3 cellular contexts compared by ENCODE assay signal in the genomic region with DNA sequence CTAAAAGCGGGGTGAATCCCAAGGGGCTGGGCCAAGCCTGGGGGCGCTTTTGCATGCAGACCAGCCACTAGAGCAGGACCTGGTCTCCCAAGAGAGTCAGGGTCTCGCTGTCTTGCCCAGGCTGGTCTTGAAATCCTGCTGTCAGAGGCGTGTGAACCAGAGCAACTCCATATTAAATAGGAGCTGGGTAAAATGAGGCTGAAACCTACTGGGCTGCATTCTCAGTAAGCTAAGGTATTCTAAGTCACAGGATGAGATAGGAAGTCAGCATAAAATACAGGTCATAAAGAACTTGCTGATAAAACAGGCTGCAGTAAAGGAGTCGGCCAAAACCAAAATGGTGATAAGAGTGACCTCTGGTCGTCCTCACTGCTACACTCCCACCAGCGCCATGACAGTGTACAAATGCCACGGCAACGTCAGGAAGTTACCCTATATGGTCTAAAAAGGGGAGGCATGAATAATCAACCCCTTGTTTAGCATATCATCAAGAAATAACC.
TF ChIP-seq lines count a peak whose summit lies in the region.

No MANE protein-coding gene starts in this region.

TF ChIP-seq in GM23338, 12 proteins besides CTCF, POLR2A, EP300 and RAD21:
- no peak for TF ChIP-seq JUNB (IDR thresholded peaks at IDR 0.05; ENCODE audit: unreplicated experiment)
- TF ChIP-seq, protein P1, sequence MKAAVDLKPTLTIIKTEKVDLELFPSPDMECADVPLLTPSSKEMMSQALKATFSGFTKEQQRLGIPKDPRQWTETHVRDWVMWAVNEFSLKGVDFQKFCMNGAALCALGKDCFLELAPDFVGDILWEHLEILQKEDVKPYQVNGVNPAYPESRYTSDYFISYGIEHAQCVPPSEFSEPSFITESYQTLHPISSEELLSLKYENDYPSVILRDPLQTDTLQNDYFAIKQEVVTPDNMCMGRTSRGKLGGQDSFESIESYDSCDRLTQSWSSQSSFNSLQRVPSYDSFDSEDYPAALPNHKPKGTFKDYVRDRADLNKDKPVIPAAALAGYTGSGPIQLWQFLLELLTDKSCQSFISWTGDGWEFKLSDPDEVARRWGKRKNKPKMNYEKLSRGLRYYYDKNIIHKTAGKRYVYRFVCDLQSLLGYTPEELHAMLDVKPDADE (IDR thresholded peaks at IDR 0.05): no peak
- TF ChIP-seq ZNF331 (CRISPR knock-in tag; IDR thresholded peaks at IDR 0.05; ENCODE audit: low read depth): no peak
- no peak for TF ChIP-seq EZH2 (IDR thresholded peaks at IDR 0.05; ENCODE audit: low read depth, unreplicated experiment)
- TF ChIP-seq POLR2AphosphoS5 (IDR thresholded peaks at IDR 0.05; ENCODE audit: low read depth): no peak

TF ChIP-seq in K562, 482 proteins besides CTCF, POLR2A, EP300 and RAD21 (continues in another document):
- TF ChIP-seq, protein P2, sequence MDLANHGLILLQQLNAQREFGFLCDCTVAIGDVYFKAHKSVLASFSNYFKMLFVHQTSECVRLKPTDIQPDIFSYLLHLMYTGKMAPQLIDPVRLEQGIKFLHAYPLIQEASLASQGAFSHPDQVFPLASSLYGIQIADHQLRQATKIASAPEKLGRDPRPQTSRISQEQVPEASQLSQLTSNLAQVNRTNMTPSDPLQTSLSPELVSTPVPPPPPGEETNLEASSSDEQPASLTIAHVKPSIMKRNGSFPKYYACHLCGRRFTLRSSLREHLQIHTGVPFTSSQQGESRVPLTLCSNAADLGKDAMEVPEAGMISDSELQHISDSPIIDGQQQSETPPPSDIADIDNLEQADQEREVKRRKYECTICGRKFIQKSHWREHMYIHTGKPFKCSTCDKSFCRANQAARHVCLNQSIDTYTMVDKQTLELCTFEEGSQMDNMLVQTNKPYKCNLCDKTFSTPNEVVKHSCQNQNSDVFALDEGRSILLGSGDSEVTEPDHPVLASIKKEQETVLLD (IDR thresholded peaks at IDR 0.05): no peak
- TF ChIP-seq NR2C2 (CRISPR knock-in tag; IDR thresholded peaks at IDR 0.05): no peak
- TF ChIP-seq NR2C2 (tag; IDR thresholded peaks at IDR 0.05): peak; percentile 87
- peak; percentile 94 for TF ChIP-seq E2F3 (CRISPR knock-in tag; IDR thresholded peaks at IDR 0.05)
- no peak for TF ChIP-seq FOXM1 (IDR thresholded peaks at IDR 0.05; ENCODE audit: low read depth)
- no peak for TF ChIP-seq FOXM1 (CRISPR knock-in tag; IDR thresholded peaks at IDR 0.05; ENCODE audit: low read depth)
- TF ChIP-seq PPARD (CRISPR knock-in tag; IDR thresholded peaks at IDR 0.05): 0 out of 2 replicates have a peak, but pooled peaks have one; percentile 63
- TF ChIP-seq, protein P3, sequence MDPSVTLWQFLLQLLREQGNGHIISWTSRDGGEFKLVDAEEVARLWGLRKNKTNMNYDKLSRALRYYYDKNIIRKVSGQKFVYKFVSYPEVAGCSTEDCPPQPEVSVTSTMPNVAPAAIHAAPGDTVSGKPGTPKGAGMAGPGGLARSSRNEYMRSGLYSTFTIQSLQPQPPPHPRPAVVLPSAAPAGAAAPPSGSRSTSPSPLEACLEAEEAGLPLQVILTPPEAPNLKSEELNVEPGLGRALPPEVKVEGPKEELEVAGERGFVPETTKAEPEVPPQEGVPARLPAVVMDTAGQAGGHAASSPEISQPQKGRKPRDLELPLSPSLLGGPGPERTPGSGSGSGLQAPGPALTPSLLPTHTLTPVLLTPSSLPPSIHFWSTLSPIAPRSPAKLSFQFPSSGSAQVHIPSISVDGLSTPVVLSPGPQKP (CRISPR knock-in tag; IDR thresholded peaks at IDR 0.05): no peak
- peak; percentile 62 to 64; a peak in 3 of 4 replicates for TF ChIP-seq FOXK2 (conservative IDR thresholded peaks at IDR 0.05 in 1 of 2, IDR thresholded peaks at IDR 0.05 in 1 of 2; ENCODE audit: low read depth in 2 of 2)
- no peak for TF ChIP-seq CEBPB (tag; IDR thresholded peaks at IDR 0.05)
- TF ChIP-seq GATAD2B (IDR thresholded peaks at IDR 0.05; ENCODE audit: borderline replicate concordance): no peak; the same call in 1 of the 2 replicates
- TF ChIP-seq MECOM (CRISPR knock-in tag; IDR thresholded peaks at IDR 0.05): peak; percentile 92
- TF ChIP-seq ELF4 (CRISPR knock-in tag; IDR thresholded peaks at IDR 0.05): peak; percentile 65; the same call in 1 of the 2 replicates
- TF ChIP-seq, protein P4, sequence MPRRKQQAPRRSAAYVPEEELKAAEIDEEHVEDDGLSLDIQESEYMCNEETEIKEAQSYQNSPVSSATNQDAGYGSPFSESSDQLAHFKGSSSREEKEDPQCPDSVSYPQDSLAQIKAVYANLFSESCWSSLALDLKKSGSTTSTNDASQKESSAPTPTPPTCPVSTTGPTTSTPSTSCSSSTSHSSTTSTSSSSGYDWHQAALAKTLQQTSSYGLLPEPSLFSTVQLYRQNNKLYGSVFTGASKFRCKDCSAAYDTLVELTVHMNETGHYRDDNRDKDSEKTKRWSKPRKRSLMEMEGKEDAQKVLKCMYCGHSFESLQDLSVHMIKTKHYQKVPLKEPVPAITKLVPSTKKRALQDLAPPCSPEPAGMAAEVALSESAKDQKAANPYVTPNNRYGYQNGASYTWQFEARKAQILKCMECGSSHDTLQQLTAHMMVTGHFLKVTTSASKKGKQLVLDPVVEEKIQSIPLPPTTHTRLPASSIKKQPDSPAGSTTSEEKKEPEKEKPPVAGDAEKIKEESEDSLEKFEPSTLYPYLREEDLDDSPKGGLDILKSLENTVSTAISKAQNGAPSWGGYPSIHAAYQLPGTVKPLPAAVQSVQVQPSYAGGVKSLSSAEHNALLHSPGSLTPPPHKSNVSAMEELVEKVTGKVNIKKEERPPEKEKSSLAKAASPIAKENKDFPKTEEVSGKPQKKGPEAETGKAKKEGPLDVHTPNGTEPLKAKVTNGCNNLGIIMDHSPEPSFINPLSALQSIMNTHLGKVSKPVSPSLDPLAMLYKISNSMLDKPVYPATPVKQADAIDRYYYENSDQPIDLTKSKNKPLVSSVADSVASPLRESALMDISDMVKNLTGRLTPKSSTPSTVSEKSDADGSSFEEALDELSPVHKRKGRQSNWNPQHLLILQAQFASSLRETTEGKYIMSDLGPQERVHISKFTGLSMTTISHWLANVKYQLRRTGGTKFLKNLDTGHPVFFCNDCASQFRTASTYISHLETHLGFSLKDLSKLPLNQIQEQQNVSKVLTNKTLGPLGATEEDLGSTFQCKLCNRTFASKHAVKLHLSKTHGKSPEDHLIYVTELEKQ (CRISPR knock-in tag; IDR thresholded peaks at IDR 0.05): peak; percentile 94
- TF ChIP-seq GTF2A2 (tag; IDR thresholded peaks at IDR 0.05): peak; percentile 86
- TF ChIP-seq BCL6 (CRISPR knock-in tag; IDR thresholded peaks at IDR 0.05): peak; percentile 90
- TF ChIP-seq TOE1 (IDR thresholded peaks at IDR 0.05; ENCODE audit: borderline replicate concordance): no peak
- no peak for TF ChIP-seq TOE1 (CRISPR knock-in tag; IDR thresholded peaks at IDR 0.05; ENCODE audit: borderline replicate concordance, low read depth)

TF ChIP-seq in neural cell, 6 proteins besides CTCF, POLR2A, EP300 and RAD21:
- TF ChIP-seq TAF1 (IDR thresholded peaks at IDR 0.05; ENCODE audit: low read depth) (no peak), SMC3 (conservative IDR thresholded peaks at IDR 0.05; ENCODE audit: poor library complexity) (no peak), MXI1 (conservative IDR thresholded peaks at IDR 0.05; ENCODE audit: poor library complexity, severe bottlenecking) (no peak), POLR2AphosphoS5 (IDR thresholded peaks at IDR 0.05) (no peak), EZH2 (IDR thresholded peaks at IDR 0.05; ENCODE audit: borderline replicate concordance, insufficient read depth, low read length, poor library complexity, severe bottlenecking) (no peak)
- TF ChIP-seq, protein P5, sequence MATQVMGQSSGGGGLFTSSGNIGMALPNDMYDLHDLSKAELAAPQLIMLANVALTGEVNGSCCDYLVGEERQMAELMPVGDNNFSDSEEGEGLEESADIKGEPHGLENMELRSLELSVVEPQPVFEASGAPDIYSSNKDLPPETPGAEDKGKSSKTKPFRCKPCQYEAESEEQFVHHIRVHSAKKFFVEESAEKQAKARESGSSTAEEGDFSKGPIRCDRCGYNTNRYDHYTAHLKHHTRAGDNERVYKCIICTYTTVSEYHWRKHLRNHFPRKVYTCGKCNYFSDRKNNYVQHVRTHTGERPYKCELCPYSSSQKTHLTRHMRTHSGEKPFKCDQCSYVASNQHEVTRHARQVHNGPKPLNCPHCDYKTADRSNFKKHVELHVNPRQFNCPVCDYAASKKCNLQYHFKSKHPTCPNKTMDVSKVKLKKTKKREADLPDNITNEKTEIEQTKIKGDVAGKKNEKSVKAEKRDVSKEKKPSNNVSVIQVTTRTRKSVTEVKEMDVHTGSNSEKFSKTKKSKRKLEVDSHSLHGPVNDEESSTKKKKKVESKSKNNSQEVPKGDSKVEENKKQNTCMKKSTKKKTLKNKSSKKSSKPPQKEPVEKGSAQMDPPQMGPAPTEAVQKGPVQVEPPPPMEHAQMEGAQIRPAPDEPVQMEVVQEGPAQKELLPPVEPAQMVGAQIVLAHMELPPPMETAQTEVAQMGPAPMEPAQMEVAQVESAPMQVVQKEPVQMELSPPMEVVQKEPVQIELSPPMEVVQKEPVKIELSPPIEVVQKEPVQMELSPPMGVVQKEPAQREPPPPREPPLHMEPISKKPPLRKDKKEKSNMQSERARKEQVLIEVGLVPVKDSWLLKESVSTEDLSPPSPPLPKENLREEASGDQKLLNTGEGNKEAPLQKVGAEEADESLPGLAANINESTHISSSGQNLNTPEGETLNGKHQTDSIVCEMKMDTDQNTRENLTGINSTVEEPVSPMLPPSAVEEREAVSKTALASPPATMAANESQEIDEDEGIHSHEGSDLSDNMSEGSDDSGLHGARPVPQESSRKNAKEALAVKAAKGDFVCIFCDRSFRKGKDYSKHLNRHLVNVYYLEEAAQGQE (IDR thresholded peaks at IDR 0.05; ENCODE audit: borderline replicate concordance): no peak
TF ChIP-seq in neural cell: peak in this region for 0.
